In genomic region chr14:77026166-77026929, GRCh38 we compare ENCODE assay signal across 8 cellular contexts. TPM values are rescaled to one million over a fixed set of nuclear protein-coding genes. Genes with fewer than 3 reads are reported as not detected.
DNase-seq lines count a peak whose midpoint lies in the region; ATAC-seq and TF ChIP-seq lines count a peak whose summit lies in the region.

No MANE protein-coding gene starts in this region.

- H3K9me3 ChIP-seq in iPS-18c (ENCODE audit: control insufficient read depth, insufficient read depth, low read length), result no peaks in the 10 kb centered on the region

- no peaks in the 10 kb centered on the region for H3K9me3 Mint-ChIP-seq in stimulated activated effector memory CD8-positive, alpha-beta T cell treated with anti-CD3 and anti-CD28 coated beads, Interleukin-12 subunit alpha, Interleukin-12 subunit beta, amount 100 ng/mL, for 72 hours

- CTCF ChIA-PET in BJ (lab: Yijun Ruan, JAX), result interaction anchor here (0.6 to 9.3 kb wide), 11 partner anchors 18 to 122 kb away, joined by 4 to 95 read pairs (median 5); no protein-coding TSS in a partner anchor

- H3K4me1 Mint-ChIP-seq in stimulated activated effector memory CD8-positive, alpha-beta T cell treated with anti-CD3 and anti-CD28 coated beads, Interleukin-12 subunit alpha, Interleukin-12 subunit beta, amount 100 ng/mL, for 72 hours, result peaks cover 56% of the 10 kb centered on the region

- H3K27ac Mint-ChIP-seq in stimulated activated effector memory CD8-positive, alpha-beta T cell treated with anti-CD3 and anti-CD28 coated beads, Interleukin-12 subunit alpha, Interleukin-12 subunit beta, amount 100 ng/mL, for 72 hours, result no peak overlapping the region

- H3K4me3 ChIP-seq in BJ (ENCODE audit: low read depth, low read length) (peak overlapping the region; percentile 73), iPS-18c (ENCODE audit: insufficient read depth, low read depth, low read length) (peak overlapping the region; percentile 74)

- POLR2A ChIA-PET in BJ (lab: Charles Lee), result interaction anchor here (0.6 kb wide), 1 partner anchor 294 kb away, joined by 3 read pairs; the partner anchor contains the start of genes GSTZ1 and POMT2

- ATAC-seq in stimulated activated effector memory CD8-positive, alpha-beta T cell treated with anti-CD3 and anti-CD28 coated beads, Interleukin-12 subunit alpha, Interleukin-12 subunit beta, amount 100 ng/mL, for 72 hours, result no peak
- ATAC-seq in HG02840 (IDR thresholded peaks at IDR 0.05; ENCODE audit: low FRiP score, unreplicated experiment) (no peak), HG03457 (IDR thresholded peaks at IDR 0.05; ENCODE audit: unreplicated experiment) (no peak)

- H3K27me3 ChIP-seq in BJ (ENCODE audit: control insufficient read depth, insufficient read depth, low read length), result no peaks in the 10 kb centered on the region

- H3K36me3 ChIP-seq in BJ (ENCODE audit: control insufficient read depth, insufficient read depth, low read length), result peaks cover 15% of the 10 kb centered on the region

- H3K36me3 Mint-ChIP-seq in stimulated activated effector memory CD8-positive, alpha-beta T cell treated with anti-CD3 and anti-CD28 coated beads, Interleukin-12 subunit alpha, Interleukin-12 subunit beta, amount 100 ng/mL, for 72 hours, result peaks cover 43% of the 10 kb centered on the region

- no peak for TF ChIP-seq CTCF in BJ (IDR thresholded peaks at IDR 0.05; ENCODE audit: insufficient read depth, low read depth, low read length)

- H3K4me3 Mint-ChIP-seq in stimulated activated effector memory CD8-positive, alpha-beta T cell treated with anti-CD3 and anti-CD28 coated beads, Interleukin-12 subunit alpha, Interleukin-12 subunit beta, amount 100 ng/mL, for 72 hours, result peak overlapping the region; percentile 86

- DNase-seq in BJ (ENCODE audit: low read depth), result no peak
- peak; percentile 53 for DNase-seq in HK-2 (ENCODE audit: unreplicated experiment)
- DNase-seq in amniotic epithelial cell (ENCODE audit: low read depth), result peak; percentile 45
- no peak for DNase-seq in stimulated activated effector memory CD8-positive, alpha-beta T cell treated with anti-CD3 and anti-CD28 coated beads, Interleukin-12 subunit alpha, Interleukin-12 subunit beta, amount 100 ng/mL, for 72 hours (ENCODE audit: low spot score in 2 of 2)
- no peak for DNase-seq in LoVo (ENCODE audit: low spot score)

RNA-seq across cellular contexts. Expression of gene IRF2BPL, which starts 2.2 kb away (rescaled TPM):
- 11.3 and 17.6 TPM in 2 replicates for polyA plus RNA-seq in BJ (2011; rRNA removed)
- 11.8 and 15.8 TPM in 2 replicates for polyA minus RNA-seq in BJ (2011; rRNA and poly(A)+ RNA removed)

Comparison
In these comparisons a context has a peak if more than half of its experiments do, and no peak if none do; other contexts are left out.
1. DNase-seq: peak in HK-2 (single experiment) and amniotic epithelial cell (single experiment); none in BJ (single experiment), stimulated activated effector memory CD8-positive, alpha-beta T cell treated with anti-CD3 and anti-CD28 coated beads, Interleukin-12 subunit alpha, Interleukin-12 subunit beta, amount 100 ng/mL, for 72 hours (0 of 2) and LoVo (single experiment).